1 cellular context compared by ENCODE assay signal in genomic region chr1:12080773-12081556, GRCh38.
TF ChIP-seq lines count a peak whose summit lies in the region.

No MANE protein-coding gene starts in this region.

TF ChIP-seq in H1, 55 proteins besides CTCF, POLR2A, EP300 and RAD21 (continued from another document):
- TF ChIP-seq CBX5 (IDR thresholded peaks at IDR 0.05; ENCODE audit: low read depth, low read length), result no peak
- TF ChIP-seq NANOG (IDR thresholded peaks at IDR 0.05; ENCODE audit: insufficient read depth, low read depth, low read length, poor library complexity, severe bottlenecking), result no peak
- no peak for TF ChIP-seq CEBPB (IDR thresholded peaks at IDR 0.05; ENCODE audit: low read depth, low read length)
- no peak for TF ChIP-seq PHF8 (conservative IDR thresholded peaks at IDR 0.05; ENCODE audit: low read depth, low read length)
- no peak for TF ChIP-seq ASH2L (IDR thresholded peaks at IDR 0.05; ENCODE audit: low read length)
- TF ChIP-seq EZH2 (IDR thresholded peaks at IDR 0.05; ENCODE audit: low read depth, low read length, severe bottlenecking), result no peak
- no peak for TF ChIP-seq SP1 (IDR thresholded peaks at IDR 0.05; ENCODE audit: low read depth, low read length)
- no peak for TF ChIP-seq CREB1 (IDR thresholded peaks at IDR 0.05)
- TF ChIP-seq FOSL1 (IDR thresholded peaks at IDR 0.05; ENCODE audit: insufficient read depth, low read depth, low read length), result no peak
- TF ChIP-seq RNF2 (IDR thresholded peaks at IDR 0.05; ENCODE audit: borderline replicate concordance, low read depth, low read length, missing control alignments, poor library complexity, severe bottlenecking), result no peak
- no peak for TF ChIP-seq CTBP2 (IDR thresholded peaks at IDR 0.05; ENCODE audit: borderline replicate concordance, insufficient read depth, insufficient read length, low read length)
- TF ChIP-seq KDM5A (IDR thresholded peaks at IDR 0.05; ENCODE audit: low read length), result no peak
